ENCODE assay signal across 2 cellular contexts in the genomic region with DNA sequence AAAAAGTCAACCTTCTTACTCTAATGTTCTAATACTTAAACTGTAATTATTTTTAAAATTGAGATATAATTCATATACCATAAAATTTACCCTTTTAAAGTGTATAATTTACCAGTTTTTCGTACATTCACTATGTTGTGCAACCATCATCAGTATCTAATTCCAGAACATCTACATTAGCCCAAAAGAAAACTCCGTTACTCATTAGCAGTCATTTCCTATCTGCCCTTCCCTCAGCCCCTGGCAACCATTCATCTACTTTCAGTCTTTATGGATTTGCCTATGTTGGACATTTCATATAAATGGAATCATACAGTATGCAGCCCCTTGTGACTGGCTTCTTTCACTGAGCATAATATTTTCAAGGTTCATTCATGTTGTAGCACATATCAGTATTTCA.
TF ChIP-seq lines count a peak whose summit lies in the region.

No MANE protein-coding gene starts in this region.

TF ChIP-seq in IMR-90, 13 proteins besides CTCF, POLR2A, EP300 and RAD21:
- peak; percentile 73 for TF ChIP-seq CEBPB (IDR thresholded peaks at IDR 0.05; ENCODE audit: low read depth, low read length)
- no peak for TF ChIP-seq CHD1 (IDR thresholded peaks at IDR 0.05; ENCODE audit: low read depth, low read length)

TF ChIP-seq in endothelial cell of umbilical vein, 7 proteins besides CTCF, POLR2A, EP300 and RAD21:
- TF ChIP-seq JUN (IDR thresholded peaks at IDR 0.05; ENCODE audit: borderline replicate concordance, insufficient read depth, insufficient read length, low read depth) (no peak), FOS (IDR thresholded peaks at IDR 0.05; ENCODE audit: borderline replicate concordance, insufficient read depth, low read length) (peak; percentile 59)
